Comparison of ENCODE assay signal across 18 cellular contexts in genomic region chr14:30706704-30707103, GRCh38.
DNase-seq lines count a peak whose midpoint lies in the region; ATAC-seq and TF ChIP-seq lines count a peak whose summit lies in the region.
"Had no signal": no experiment of that assay in that cellular context is flagged by ENCODE, and none has a peak within 500 bp of the region (broad histone marks: within the 10 kb centered on the region; RNA-seq: fewer than 3 reads in every experiment).

No MANE protein-coding gene starts in this region.

- H3K27ac ChIP-seq in cardiac muscle cell: peak overlapping the region; percentile 11

- H3K36me3 Mint-ChIP-seq in T-helper 17 cell (ENCODE audit: low read depth): peaks cover 9% of the 10 kb centered on the region
- H3K36me3 Mint-ChIP-seq in activated CD4-positive, alpha-beta T cell treated with anti-CD3 and anti-CD28 coated beads for 36 hours (ENCODE audit: low read depth): peaks cover 20% of the 10 kb centered on the region

- no peaks in the 10 kb centered on the region for H3K4me1 ChIP-seq in cardiac muscle cell (ENCODE audit: low read depth)
- H3K4me1 ChIP-seq: BE2C had no signal

- H3K27ac Mint-ChIP-seq in T-helper 17 cell: peak overlapping the region; percentile 6
- H3K27ac Mint-ChIP-seq in activated CD4-positive, alpha-beta T cell treated with anti-CD3 and anti-CD28 coated beads for 36 hours: no peak overlapping the region

- H3K9me3 ChIP-seq in cardiac muscle cell (ENCODE audit: low read depth) (no peaks in the 10 kb centered on the region), T-helper 17 cell (ENCODE audit: control insufficient read depth, low read length, poor library complexity, severe bottlenecking) (no peaks in the 10 kb centered on the region)
- H3K9me3 ChIP-seq: BE2C, MG63 had no signal

- POLR2A ChIA-PET in activated CD4-positive, alpha-beta T cell treated with anti-CD3 and anti-CD28 coated beads for 36 hours (lab: Charles Lee): no interaction called here

- TF ChIP-seq CTCF in cardiac muscle cell (IDR thresholded peaks at IDR 0.05; ENCODE audit: low read depth, low read length): no peak

- H3K36me3 ChIP-seq in cardiac muscle cell: peaks cover 21% of the 10 kb centered on the region

- H3K9me3 Mint-ChIP-seq in activated CD4-positive, alpha-beta T cell treated with anti-CD3 and anti-CD28 coated beads for 36 hours (ENCODE audit: low read depth): no peaks in the 10 kb centered on the region

- intact Hi-C loops in Right ventricle myocardium inferior (cut with DNase I): no loop called here
- intact Hi-C loops in activated CD4-positive, alpha-beta T cell treated with anti-CD3 and anti-CD28 coated beads for 36 hours (cut with DNase I, micrococcal nuclease): no loop called here

- ATAC-seq in Right ventricle myocardium inferior (no peak), T-helper 17 cell (no peak), esophagus mucosa (peak; percentile 72)
- ATAC-seq in activated CD4-positive, alpha-beta T cell treated with anti-CD3 and anti-CD28 coated beads for 36 hours: no peak
- ATAC-seq: GM12878, SK-N-SH treated with all-trans-retinoic acid at 6 μM for 48 hours had no signal

- H3K27me3 Mint-ChIP-seq in T-helper 17 cell: no peaks in the 10 kb centered on the region
- no peaks in the 10 kb centered on the region for H3K27me3 Mint-ChIP-seq in activated CD4-positive, alpha-beta T cell treated with anti-CD3 and anti-CD28 coated beads for 36 hours

- peaks cover under 1% of the 10 kb centered on the region for H3K4me1 Mint-ChIP-seq in T-helper 17 cell
- no peaks in the 10 kb centered on the region for H3K4me1 Mint-ChIP-seq in activated CD4-positive, alpha-beta T cell treated with anti-CD3 and anti-CD28 coated beads for 36 hours

- DNase-seq in cardiac muscle cell (ENCODE audit: low read depth in 1 of 2, low spot score in 1 of 2) (no peak), Right ventricle myocardium inferior (ENCODE audit: missing footprints) (no peak), T-helper 17 cell (no peak), NCI-H1694 treated with DMSO at 0.1 percent for 48 hours (lab: John Stamatoyannopoulos, UW) (no peak), GOT3 (lab: John Stamatoyannopoulos, UW) (no peak)
- no peak for DNase-seq in activated CD4-positive, alpha-beta T cell treated with anti-CD3 and anti-CD28 coated beads for 36 hours
- DNase-seq: BE2C; DMS79; Kasumi-1; MG63; NCI-H1048; NCI-H2081 treated with DMSO at 0.1 percent for 48 hours; NCI-H2227 treated with DMSO at 0.1 percent for 48 hours; NCI-H510A; NK-92 treated with Interleukin-12 subunit alpha and Interleukin-12 subunit beta, amount 100 ng/mL, for 24 hours had no signal

- H3K4me3 Mint-ChIP-seq in T-helper 17 cell: no peak overlapping the region
- H3K4me3 Mint-ChIP-seq in activated CD4-positive, alpha-beta T cell treated with anti-CD3 and anti-CD28 coated beads for 36 hours: no peak overlapping the region

- H3K4me3 ChIP-seq in cardiac muscle cell: no peak overlapping the region
- H3K4me3 ChIP-seq: GM12878, MG63 had no signal

- CTCF ChIA-PET in activated CD4-positive, alpha-beta T cell treated with anti-CD3 and anti-CD28 coated beads for 36 hours (lab: Charles Lee): interaction anchor here (1.1 kb wide), 2 partner anchors 13 to 137 kb away, joined by 3 read pairs; no protein-coding TSS in a partner anchor

- H3K27me3 ChIP-seq in cardiac muscle cell: no peaks in the 10 kb centered on the region
- H3K27me3 ChIP-seq: BE2C, MG63 had no signal
